ENCODE assay signal across 1 cellular context in the genomic region with DNA sequence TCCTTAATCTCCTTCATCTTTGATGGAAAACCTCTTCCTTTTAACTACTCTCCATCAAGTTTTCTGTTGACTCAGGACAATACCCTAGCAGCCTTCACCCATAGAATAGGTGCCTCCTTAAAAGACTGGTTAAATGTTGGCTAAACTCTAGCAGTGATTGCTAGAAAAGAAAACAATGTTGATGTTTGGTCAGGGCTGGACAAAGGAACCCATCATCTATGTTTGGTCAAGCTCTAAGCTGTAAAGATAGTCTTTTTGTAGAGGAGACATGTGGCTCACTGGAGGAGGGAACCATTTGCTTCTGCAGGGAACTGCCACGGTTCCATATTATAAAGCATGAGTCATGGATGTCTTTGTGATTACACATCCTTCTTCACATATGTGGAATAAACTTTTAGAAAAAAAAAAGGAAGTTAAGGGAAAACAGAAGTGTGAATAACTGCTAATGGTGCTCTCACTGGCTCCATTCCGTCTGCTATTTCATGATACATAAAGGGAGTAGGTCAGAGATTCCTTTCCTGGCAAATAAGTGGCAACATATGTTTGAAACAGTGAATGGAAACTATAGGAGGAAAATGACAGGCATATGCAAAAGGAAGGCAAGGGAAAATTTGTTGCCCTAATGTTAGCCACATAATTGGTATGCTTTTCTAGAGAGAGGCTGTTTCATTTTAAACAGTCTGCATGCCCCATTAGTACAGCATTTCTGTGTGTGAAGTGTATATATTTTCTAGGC.
TF ChIP-seq lines count a peak whose summit lies in the region.

No MANE protein-coding gene starts in this region.

TF ChIP-seq in SK-N-SH, 30 proteins besides CTCF, POLR2A, EP300 and RAD21 (continued from another document):
- TF ChIP-seq, protein P1, sequence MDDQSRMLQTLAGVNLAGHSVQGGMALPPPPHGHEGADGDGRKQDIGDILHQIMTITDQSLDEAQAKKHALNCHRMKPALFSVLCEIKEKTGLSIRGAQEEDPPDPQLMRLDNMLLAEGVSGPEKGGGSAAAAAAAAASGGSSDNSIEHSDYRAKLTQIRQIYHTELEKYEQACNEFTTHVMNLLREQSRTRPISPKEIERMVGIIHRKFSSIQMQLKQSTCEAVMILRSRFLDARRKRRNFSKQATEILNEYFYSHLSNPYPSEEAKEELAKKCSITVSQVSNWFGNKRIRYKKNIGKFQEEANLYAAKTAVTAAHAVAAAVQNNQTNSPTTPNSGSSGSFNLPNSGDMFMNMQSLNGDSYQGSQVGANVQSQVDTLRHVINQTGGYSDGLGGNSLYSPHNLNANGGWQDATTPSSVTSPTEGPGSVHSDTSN (IDR thresholded peaks at IDR 0.05): peak; percentile 54; the same call in 1 of the 2 replicates
- peak; percentile 93 for TF ChIP-seq FOSL2 (IDR thresholded peaks at IDR 0.05; ENCODE audit: borderline replicate concordance, low read depth)
- TF ChIP-seq, protein P2, sequence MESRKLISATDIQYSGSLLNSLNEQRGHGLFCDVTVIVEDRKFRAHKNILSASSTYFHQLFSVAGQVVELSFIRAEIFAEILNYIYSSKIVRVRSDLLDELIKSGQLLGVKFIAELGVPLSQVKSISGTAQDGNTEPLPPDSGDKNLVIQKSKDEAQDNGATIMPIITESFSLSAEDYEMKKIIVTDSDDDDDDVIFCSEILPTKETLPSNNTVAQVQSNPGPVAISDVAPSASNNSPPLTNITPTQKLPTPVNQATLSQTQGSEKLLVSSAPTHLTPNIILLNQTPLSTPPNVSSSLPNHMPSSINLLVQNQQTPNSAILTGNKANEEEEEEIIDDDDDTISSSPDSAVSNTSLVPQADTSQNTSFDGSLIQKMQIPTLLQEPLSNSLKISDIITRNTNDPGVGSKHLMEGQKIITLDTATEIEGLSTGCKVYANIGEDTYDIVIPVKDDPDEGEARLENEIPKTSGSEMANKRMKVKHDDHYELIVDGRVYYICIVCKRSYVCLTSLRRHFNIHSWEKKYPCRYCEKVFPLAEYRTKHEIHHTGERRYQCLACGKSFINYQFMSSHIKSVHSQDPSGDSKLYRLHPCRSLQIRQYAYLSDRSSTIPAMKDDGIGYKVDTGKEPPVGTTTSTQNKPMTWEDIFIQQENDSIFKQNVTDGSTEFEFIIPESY (IDR thresholded peaks at IDR 0.05; ENCODE audit: borderline replicate concordance, low read depth): peak; percentile 63; the same call in 1 of the 2 replicates
